ENCODE assay signal across 14 cellular contexts in the genomic region with DNA sequence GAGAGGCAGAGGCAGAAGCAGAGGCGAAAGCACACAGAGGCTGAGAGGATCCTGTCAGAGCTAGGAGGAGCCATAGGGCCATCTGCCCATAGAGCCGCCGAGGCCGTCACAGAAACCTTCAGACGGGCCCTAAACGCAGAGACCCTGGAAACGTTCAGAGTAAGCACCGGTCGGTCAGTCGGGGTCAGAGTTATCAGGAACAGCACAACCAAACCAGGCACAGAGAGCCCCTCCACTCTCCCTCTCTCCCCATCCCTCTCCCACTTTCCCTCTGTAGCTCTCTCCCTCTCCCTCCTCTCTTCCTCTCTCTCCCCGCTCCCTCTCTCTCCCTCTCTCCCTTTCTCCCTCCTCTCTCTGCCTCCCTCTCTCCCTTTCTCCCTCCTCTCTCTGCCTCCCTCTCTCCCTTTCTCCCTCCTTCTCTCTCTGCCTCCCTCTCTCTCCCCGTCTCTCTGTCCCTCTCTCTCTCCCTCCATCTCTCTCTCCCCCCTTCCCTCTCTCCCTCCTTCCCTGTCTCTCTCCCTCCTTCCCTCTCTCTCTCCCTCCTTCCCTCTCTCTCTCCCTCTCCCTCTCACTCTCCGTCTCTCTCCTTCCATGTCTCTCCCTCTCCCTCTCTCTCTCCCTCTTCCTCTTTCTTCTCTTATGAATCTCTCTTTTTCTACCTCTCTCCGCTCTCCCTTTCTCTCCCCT.
DNase-seq lines count a peak whose midpoint lies in the region; ATAC-seq, FAIRE-seq and TF ChIP-seq lines count a peak whose summit lies in the region.
"Had no signal": no experiment of that assay in that cellular context is flagged by ENCODE, and none has a peak within 500 bp of the region (broad histone marks: within the 10 kb centered on the region; RNA-seq: fewer than 3 reads in every experiment).

No MANE protein-coding gene starts in this region.

- no peaks in the 10 kb centered on the region for H3K36me3 Mint-ChIP-seq in MCF 10A (ENCODE audit: insufficient read depth, unreplicated experiment)
- H3K36me3 Mint-ChIP-seq: activated naive CD8-positive, alpha-beta T cell treated with anti-CD3 and anti-CD28 coated beads for 36 hours had no signal

- H4K20me1 ChIP-seq in mammary epithelial cell (ENCODE audit: insufficient read depth, low read length) (no peaks in the 10 kb centered on the region), endothelial cell of umbilical vein (replicated peaks; ENCODE audit: control insufficient read depth, extremely low read depth, insufficient read depth, low read length) (no peaks in the 10 kb centered on the region)

- peak; percentile 21 to 43 (median 35) for ATAC-seq in right lobe of liver
- ATAC-seq: activated CD8-positive, alpha-beta T cell treated with anti-CD3 and anti-CD28 coated beads for 36 hours had no signal

- H3K36me3 ChIP-seq in mammary epithelial cell (ENCODE audit: insufficient read depth, low read length) (no peaks in the 10 kb centered on the region), endothelial cell of umbilical vein (ENCODE audit: control insufficient read depth in 2 of 2, extremely low read depth in 1 of 2, insufficient read depth in 2 of 2, low read length in 2 of 2) (no peaks in the 10 kb centered on the region), right lobe of liver (no peaks in the 10 kb centered on the region)
- H3K36me3 ChIP-seq: stomach had no signal

- no peak overlapping the region for H3K4me3 Mint-ChIP-seq in MCF 10A (ENCODE audit: unreplicated experiment)
- H3K4me3 Mint-ChIP-seq: activated CD8-positive, alpha-beta T cell treated with anti-CD3 and anti-CD28 coated beads for 36 hours; activated naive CD8-positive, alpha-beta T cell treated with anti-CD3 and anti-CD28 coated beads for 36 hours had no signal

- peak; percentile 51 for TF ChIP-seq POLR2A in endothelial cell of umbilical vein (IDR thresholded peaks at IDR 0.05; ENCODE audit: low read depth, low read length)
- TF ChIP-seq POLR2A in right lobe of liver (IDR thresholded peaks at IDR 0.05): no peak
- no peak for TF ChIP-seq POLR2A in GM12891 (IDR thresholded peaks at IDR 0.05; ENCODE audit: low read depth, low read length)

- peak overlapping the region; percentile 46 for H3K27ac Mint-ChIP-seq in MCF 10A (ENCODE audit: low read depth, unreplicated experiment)
- H3K27ac Mint-ChIP-seq: activated CD8-positive, alpha-beta T cell treated with anti-CD3 and anti-CD28 coated beads for 36 hours; activated naive CD8-positive, alpha-beta T cell treated with anti-CD3 and anti-CD28 coated beads for 36 hours had no signal

- H3K27me3 ChIP-seq in mammary epithelial cell (ENCODE audit: insufficient read depth, low read length): peaks cover 2% of the 10 kb centered on the region
- no peaks in the 10 kb centered on the region for H3K27me3 ChIP-seq in endothelial cell of umbilical vein (ENCODE audit: control insufficient read depth in 2 of 2, insufficient read depth in 2 of 2, low read length in 2 of 2)
- H3K27me3 ChIP-seq in right lobe of liver: no peaks in the 10 kb centered on the region

- H3K4me1 Mint-ChIP-seq in MCF 10A (ENCODE audit: insufficient read depth, unreplicated experiment): peaks cover 12% of the 10 kb centered on the region
- H3K4me1 Mint-ChIP-seq: activated naive CD8-positive, alpha-beta T cell treated with anti-CD3 and anti-CD28 coated beads for 36 hours had no signal

- H3K9me3 ChIP-seq in mammary epithelial cell (replicated peaks; ENCODE audit: insufficient read depth, low read length) (no peaks in the 10 kb centered on the region), endothelial cell of umbilical vein (replicated peaks; ENCODE audit: control insufficient read depth, insufficient read depth, low read length) (no peaks in the 10 kb centered on the region), right lobe of liver (no peaks in the 10 kb centered on the region)
- H3K9me3 ChIP-seq: stomach had no signal

- FAIRE-seq in endothelial cell of umbilical vein (lab: Jason Lieb, UNC) (peak; percentile 85), urothelium cell line (lab: Jason Lieb, UNC) (no peak), GM12891 (lab: Jason Lieb, UNC) (no peak)

- no peak overlapping the region for H3K4me2 ChIP-seq in mammary epithelial cell (ENCODE audit: insufficient read depth, low read depth, low read length)
- H3K4me2 ChIP-seq in endothelial cell of umbilical vein (ENCODE audit: insufficient read depth, low read length): peak overlapping the region; percentile 25

- POLR2A ChIA-PET in MCF 10A (lab: Yijun Ruan, JAX): no interaction called here
- POLR2A ChIA-PET in endothelial cell of umbilical vein (lab: Charles Lee): interaction anchor here (0.6 kb wide), 1 partner anchor 741 kb away, joined by 4 read pairs; no protein-coding TSS in a partner anchor

- H3K4me3 ChIP-seq in mammary epithelial cell (replicated peaks in 1 of 3; ENCODE audit: insufficient read depth in 1 of 3, low read depth in 2 of 3, low read length in 3 of 3) (no peak overlapping the region), endothelial cell of umbilical vein (replicated peaks in 1 of 3; ENCODE audit: insufficient read depth in 1 of 3, low read depth in 1 of 3, low read length in 3 of 3) (no peak overlapping the region), right lobe of liver (no peak overlapping the region)
- H3K4me3 ChIP-seq: stomach had no signal

- intact Hi-C loops in MCF 10A (cut with micrococcal nuclease) (no loop called here), mammary epithelial cell (cut with micrococcal nuclease) (no loop called here), endothelial cell of umbilical vein (cut with micrococcal nuclease) (loop anchor here (2.0 to 10.0 kb wide), 3 partner anchors 52 to 612 kb away; a partner anchor contains a TSS), right lobe of liver (cut with DNase I) (no loop called here)

- WGBS in mammary epithelial cell (ENCODE audit: low coverage, missing lambda C conversion rate): 39% methylated on average over 11 of the region's 14 CpGs
- 45% methylated on average over 4 of the region's 14 CpGs for WGBS in right lobe of liver (ENCODE audit: insufficient coverage, low coverage, low lambda C conversion rate, missing lambda C conversion rate)

- BruUV-seq in MCF 10A (replicated peaks; lab: Mats Ljungman, UMichigan): no TSS peak
- BruUV-seq in mammary epithelial cell (replicated peaks; lab: Mats Ljungman, UMichigan): no TSS peak
- BruUV-seq in endothelial cell of umbilical vein (replicated peaks; lab: Mats Ljungman, UMichigan): no TSS peak

- H2AFZ ChIP-seq in mammary epithelial cell (ENCODE audit: low read depth, low read length): no peak overlapping the region
- peak overlapping the region; percentile 77 for H2AFZ ChIP-seq in endothelial cell of umbilical vein (ENCODE audit: low read depth, low read length)

- no peaks in the 10 kb centered on the region for H3K79me2 ChIP-seq in mammary epithelial cell (ENCODE audit: insufficient read depth, low read length)
- H3K79me2 ChIP-seq in endothelial cell of umbilical vein (ENCODE audit: control insufficient read depth, insufficient read depth, low read length): no peaks in the 10 kb centered on the region

- H3K9ac ChIP-seq in mammary epithelial cell (ENCODE audit: insufficient read depth, low read length) (no peak overlapping the region), endothelial cell of umbilical vein (replicated peaks; ENCODE audit: extremely low read depth, insufficient read depth, low read length) (peak overlapping the region; percentile 55)

- H3K9me1 ChIP-seq in endothelial cell of umbilical vein (replicated peaks; ENCODE audit: control insufficient read depth, extremely low read depth, insufficient read depth, low read length): no peaks in the 10 kb centered on the region

- H3K27me3 Mint-ChIP-seq in MCF 10A (ENCODE audit: insufficient read depth, unreplicated experiment): no peaks in the 10 kb centered on the region

- H3K9me3 Mint-ChIP-seq in MCF 10A (ENCODE audit: unreplicated experiment): no peaks in the 10 kb centered on the region
- H3K9me3 Mint-ChIP-seq: activated CD8-positive, alpha-beta T cell treated with anti-CD3 and anti-CD28 coated beads for 36 hours; activated naive CD8-positive, alpha-beta T cell treated with anti-CD3 and anti-CD28 coated beads for 36 hours had no signal

- CTCF ChIA-PET in MCF 10A (lab: Yijun Ruan, JAX) (interaction anchor here (0.8 to 1.2 kb wide), 2 partner anchors 13 to 69 kb away, joined by 3 read pairs; no protein-coding TSS in a partner anchor), mammary epithelial cell (lab: Charles Lee; ENCODE audit: low non-redundant PET) (no interaction called here), endothelial cell of umbilical vein (lab: Charles Lee) (interaction anchor here (1.0 to 1.1 kb wide), 2 partner anchors 25 to 56 kb away, joined by 4 read pairs; no protein-coding TSS in a partner anchor)

- H3K27ac ChIP-seq in mammary epithelial cell (ENCODE audit: insufficient read depth, low read depth, low read length): no peak overlapping the region
- H3K27ac ChIP-seq in endothelial cell of umbilical vein (ENCODE audit: insufficient read depth, low read depth, low read length): peak overlapping the region; percentile 77
- no peak overlapping the region for H3K27ac ChIP-seq in right lobe of liver
- H3K27ac ChIP-seq: stomach had no signal

- DNase-seq in MCF 10A (ENCODE audit: unreplicated experiment) (no peak), mammary epithelial cell (no peak), endothelial cell of umbilical vein (ENCODE audit: low read depth, low spot score) (peak; percentile 65), right lobe of liver (no peak), urothelium cell line (ENCODE audit: low spot score) (peak; percentile 56), GM12891 (ENCODE audit: insufficient read length, low spot score) (no peak)
- no peak for DNase-seq in stimulated activated CD4-positive, alpha-beta T cell treated with anti-CD3 and anti-CD28 coated beads, Interleukin-15, amount 100 ng/mL, for 24 hours
- DNase-seq in activated CD8-positive, alpha-beta memory T cell treated with anti-CD3 and anti-CD28 coated beads for 24 hours: no peak
- DNase-seq: activated CD8-positive, alpha-beta T cell treated with anti-CD3 and anti-CD28 coated beads for 36 hours; activated naive CD8-positive, alpha-beta T cell treated with anti-CD3 and anti-CD28 coated beads for 36 hours; DMS53; stimulated activated CD4-positive, alpha-beta T cell treated with anti-CD3 and anti-CD28 coated beads, Interleukin-4, amount 100 ng/mL, for 1 hour; stomach; T-helper 1 cell had no signal

- H3K4me1 ChIP-seq in mammary epithelial cell (ENCODE audit: insufficient read depth, low read length): no peaks in the 10 kb centered on the region
- H3K4me1 ChIP-seq in endothelial cell of umbilical vein (ENCODE audit: control insufficient read depth, extremely low read depth, insufficient read depth, low read length): peaks cover 31% of the 10 kb centered on the region
- H3K4me1 ChIP-seq in right lobe of liver: no peaks in the 10 kb centered on the region

- dilution Hi-C loops in mammary epithelial cell (cut with HindIII; ENCODE audit: low sequenced_read_pairs) (no loop called here), endothelial cell of umbilical vein (cut with MboI; ENCODE audit: extremely low pct_ligation_motif_present, low sequenced_read_pairs) (no loop called here)

- no peak for TF ChIP-seq CTCF in MCF 10A (IDR thresholded peaks at IDR 0.05; ENCODE audit: unreplicated experiment)
- TF ChIP-seq CTCF in mammary epithelial cell (conservative IDR thresholded peaks at IDR 0.05 in 1 of 2, IDR thresholded peaks at IDR 0.05 in 1 of 2; ENCODE audit: extremely low read depth in 1 of 2, insufficient read depth in 1 of 2, low read depth in 1 of 2, low read length in 2 of 2): no peak
- no peak for TF ChIP-seq CTCF in endothelial cell of umbilical vein (IDR thresholded peaks at IDR 0.05; ENCODE audit: extremely low read depth in 1 of 2, insufficient read depth in 1 of 2, low read depth in 1 of 2, low read length in 2 of 2)
- TF ChIP-seq CTCF in right lobe of liver (IDR thresholded peaks at IDR 0.05): no peak

- in situ Hi-C loops in mammary epithelial cell (cut with MboI; ENCODE audit: low sequenced_read_pairs in 2 of 2): no loop called here

Comparison
In these comparisons a context has a peak if more than half of its experiments do, and no peak if none do; other contexts are left out.
1. DNase-seq: peak in endothelial cell of umbilical vein (single experiment) and urothelium cell line (single experiment); none in MCF 10A (single experiment), mammary epithelial cell (single experiment), right lobe of liver (0 of 3), stimulated activated CD4-positive, alpha-beta T cell treated with anti-CD3 and anti-CD28 coated beads, Interleukin-15, amount 100 ng/mL, for 24 hours (single experiment), activated CD8-positive, alpha-beta memory T cell treated with anti-CD3 and anti-CD28 coated beads for 24 hours (single experiment) and GM12891 (single experiment).